Comparison of ENCODE assay signal across 2 cellular contexts in genomic region chr10:114616103-114616502, GRCh38.
TF ChIP-seq lines count a peak whose summit lies in the region.

No MANE protein-coding gene starts in this region.

TF ChIP-seq in IMR-90, 13 proteins besides CTCF, POLR2A, EP300 and RAD21:
- TF ChIP-seq NFE2L2 (IDR thresholded peaks at IDR 0.05; ENCODE audit: low read depth, low read length), result no peak
- no peak for TF ChIP-seq MXI1 (IDR thresholded peaks at IDR 0.05; ENCODE audit: borderline replicate concordance, low read depth, low read length)
- TF ChIP-seq RCOR1 (IDR thresholded peaks at IDR 0.05; ENCODE audit: insufficient replicate concordance, low read length), result no peak
- TF ChIP-seq CEBPB (IDR thresholded peaks at IDR 0.05; ENCODE audit: low read depth, low read length), result no peak

TF ChIP-seq in H1, 55 proteins besides CTCF, POLR2A, EP300 and RAD21:
- TF ChIP-seq POU5F1 (IDR thresholded peaks at IDR 0.05; ENCODE audit: low read depth, low read length) (no peak), BRCA1 (IDR thresholded peaks at IDR 0.05; ENCODE audit: low read depth, low read length) (no peak), CTBP2 (IDR thresholded peaks at IDR 0.05; ENCODE audit: borderline replicate concordance, insufficient read depth, insufficient read length, low read length) (no peak), SP2 (IDR thresholded peaks at IDR 0.05; ENCODE audit: low read length) (no peak), CBX8 (IDR thresholded peaks at IDR 0.05; ENCODE audit: borderline replicate concordance, low read depth, low read length) (no peak), CHD7 (IDR thresholded peaks at IDR 0.05; ENCODE audit: insufficient replicate concordance, low read length) (no peak), TBP (IDR thresholded peaks at IDR 0.05; ENCODE audit: low read depth, low read length) (no peak), POLR2AphosphoS5 (IDR thresholded peaks at IDR 0.05; ENCODE audit: low read depth, low read length) (no peak), JUND (IDR thresholded peaks at IDR 0.05; ENCODE audit: low read length) (no peak), JUN (IDR thresholded peaks at IDR 0.05; ENCODE audit: low read depth, low read length) (no peak), NANOG (IDR thresholded peaks at IDR 0.05; ENCODE audit: insufficient read depth, low read depth, low read length, poor library complexity, severe bottlenecking) (no peak)
